ENCODE assay signal across 10 cellular contexts in the genomic region with DNA sequence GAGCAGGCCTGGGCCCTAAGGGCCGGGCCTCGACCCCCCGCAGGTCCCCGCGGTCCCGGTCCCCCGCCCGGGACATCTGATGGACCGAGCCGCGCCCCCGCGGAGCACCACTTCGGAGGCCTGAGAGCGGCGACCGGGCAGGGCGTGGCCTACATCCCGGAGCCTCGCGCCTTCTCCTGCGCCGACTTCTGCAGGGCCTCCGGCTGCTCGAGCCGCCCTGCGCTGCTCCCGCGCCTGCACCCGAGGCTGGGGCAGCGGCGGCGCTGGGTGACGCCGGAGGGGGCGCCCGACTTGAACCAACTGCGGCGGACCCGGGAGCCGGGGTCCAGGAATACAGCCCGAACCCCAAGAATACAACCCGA. TPM values are rescaled to one million over a fixed set of nuclear protein-coding genes. Genes with fewer than 3 reads are reported as not detected.
DNase-seq lines count a peak whose midpoint lies in the region; ATAC-seq lines count a peak whose summit lies in the region.
"Had no signal": no experiment of that assay in that cellular context is flagged by ENCODE, and none has a peak within 500 bp of the region (broad histone marks: within the 10 kb centered on the region; RNA-seq: fewer than 3 reads in every experiment).

No MANE protein-coding gene starts in this region.

- WGBS in HUES64: 81% methylated on average over 43 of the region's 43 CpGs
- WGBS in right cardiac atrium: 3% methylated on average over 43 of the region's 43 CpGs

- H3K27me3 Mint-ChIP-seq in activated T-helper 2 cell treated with anti-CD3 and anti-CD28 coated beads, Interferon-gamma antibody, Interleukin-2, Interleukin-4, amounts not matched to agents 10 μg/mL and 5 μg/mL and 100 μg/mL, durations not matched to agents 14 hours and 24 hours and 36 hours (ENCODE audit: low read depth): peaks cover 40% of the 10 kb centered on the region

- DNase-seq in activated T-helper 2 cell treated with anti-CD3 and anti-CD28 coated beads, Interferon-gamma antibody, Interleukin-2, Interleukin-4, amounts not matched to agents 10 μg/mL and 5 μg/mL and 100 μg/mL, durations not matched to agents 14 hours and 24 hours and 36 hours (ENCODE audit: low spot score): peak; percentile 40
- DNase-seq in right cardiac atrium (peak; percentile 57 to 83 (median 80)), SJCRH30 (no peak), SKM-1 treated with dmso at 0.1 percent for 144 hours (lab: John Stamatoyannopoulos, UW; ENCODE audit: unreplicated experiment) (no peak)
- DNase-seq in stimulated activated CD4-positive, alpha-beta T cell treated with anti-CD3 and anti-CD28 coated beads, Interleukin-4, amount 100 ng/mL, for 4 hours: peak; percentile 12 to 26

- peaks cover 3% of the 10 kb centered on the region; the same call in 1 of the 2 replicates for H3K9me3 ChIP-seq in HUES64 (ENCODE audit: insufficient read depth, low read depth, low read length)
- H3K9me3 ChIP-seq in right cardiac atrium (ENCODE audit: control insufficient read depth, low read length): no peaks in the 10 kb centered on the region
- H3K9me3 ChIP-seq in SJCRH30 (replicated peaks): no peaks in the 10 kb centered on the region

- H3K9ac ChIP-seq in HUES64 (ENCODE audit: low read depth, low read length): no peak overlapping the region

- ATAC-seq in right cardiac atrium (peak; percentile 79 to 85), GM21528 (IDR thresholded peaks at IDR 0.05; ENCODE audit: low FRiP score, unreplicated experiment) (no peak), GM18502 (IDR thresholded peaks at IDR 0.05; ENCODE audit: poor library complexity, unreplicated experiment) (no peak)

- H3K27me3 ChIP-seq in HUES64 (ENCODE audit: insufficient read depth, low read length) (peaks cover 9% of the 10 kb centered on the region), right cardiac atrium (ENCODE audit: control insufficient read depth, insufficient read depth) (no peaks in the 10 kb centered on the region), SJCRH30 (peaks cover 6% of the 10 kb centered on the region; the same call in 1 of the 2 replicates)

- H3K4me3 ChIP-seq in HUES64 (ENCODE audit: low read length) (0 out of 2 replicates have a peak overlapping the region, but pooled peaks have one; percentile 21), right cardiac atrium (ENCODE audit: low read length) (peak overlapping the region; percentile 24), SJCRH30 (no peak overlapping the region)
- H3K4me3 ChIP-seq: lung had no signal

- no peaks in the 10 kb centered on the region for H3K36me3 ChIP-seq in HUES64 (ENCODE audit: insufficient read depth, low read length)
- H3K36me3 ChIP-seq in SJCRH30: no peaks in the 10 kb centered on the region

- no peaks in the 10 kb centered on the region for H3K4me1 Mint-ChIP-seq in activated T-helper 2 cell treated with anti-CD3 and anti-CD28 coated beads, Interferon-gamma antibody, Interleukin-2, Interleukin-4, amounts not matched to agents 10 μg/mL and 5 μg/mL and 100 μg/mL, durations not matched to agents 14 hours and 24 hours and 36 hours (ENCODE audit: low read depth)

- peaks cover 10% of the 10 kb centered on the region for H3K9me3 Mint-ChIP-seq in activated T-helper 2 cell treated with anti-CD3 and anti-CD28 coated beads, Interferon-gamma antibody, Interleukin-2, Interleukin-4, amounts not matched to agents 10 μg/mL and 5 μg/mL and 100 μg/mL, durations not matched to agents 14 hours and 24 hours and 36 hours

- no peaks in the 10 kb centered on the region for H3K4me1 ChIP-seq in HUES64 (ENCODE audit: insufficient read depth, low read length)
- no peaks in the 10 kb centered on the region for H3K4me1 ChIP-seq in right cardiac atrium (ENCODE audit: control insufficient read depth, insufficient read depth, low read length)
- no peaks in the 10 kb centered on the region for H3K4me1 ChIP-seq in SJCRH30

- H3K36me3 Mint-ChIP-seq in activated T-helper 2 cell treated with anti-CD3 and anti-CD28 coated beads, Interferon-gamma antibody, Interleukin-2, Interleukin-4, amounts not matched to agents 10 μg/mL and 5 μg/mL and 100 μg/mL, durations not matched to agents 14 hours and 24 hours and 36 hours (ENCODE audit: low read depth): peaks cover 9% of the 10 kb centered on the region

- no peak overlapping the region for H3K27ac Mint-ChIP-seq in activated T-helper 2 cell treated with anti-CD3 and anti-CD28 coated beads, Interferon-gamma antibody, Interleukin-2, Interleukin-4, amounts not matched to agents 10 μg/mL and 5 μg/mL and 100 μg/mL, durations not matched to agents 14 hours and 24 hours and 36 hours

- H3K27ac ChIP-seq in HUES64 (ENCODE audit: low read depth, low read length): no peak overlapping the region
- no peak overlapping the region for H3K27ac ChIP-seq in right cardiac atrium (ENCODE audit: low read length)
- no peak overlapping the region for H3K27ac ChIP-seq in SJCRH30

- no peak overlapping the region for H3K4me3 Mint-ChIP-seq in activated T-helper 2 cell treated with anti-CD3 and anti-CD28 coated beads, Interferon-gamma antibody, Interleukin-2, Interleukin-4, amounts not matched to agents 10 μg/mL and 5 μg/mL and 100 μg/mL, durations not matched to agents 14 hours and 24 hours and 36 hours (ENCODE audit: low read depth)

- intact Hi-C loops in activated T-helper 2 cell treated with anti-CD3 and anti-CD28 coated beads, Interferon-gamma antibody, Interleukin-2, Interleukin-4, amounts not matched to agents 10 μg/mL and 5 μg/mL and 100 μg/mL, durations not matched to agents 14 hours and 24 hours and 36 hours (cut with micrococcal nuclease): loop anchor here (1.0 kb wide), 1 partner anchor 18 kb away; no protein-coding TSS in a partner anchor
- intact Hi-C loops in right cardiac atrium (cut with DNase I): no loop called here

RNA-seq across cellular contexts. Expression of gene GP9, which starts 14.9 kb away (rescaled TPM):
- not detected for polyA plus RNA-seq in HUES64 (2013, experiment 1 of 2)
- not detected for polyA plus RNA-seq in HUES64 (2013, experiment 2 of 2)
- total RNA-seq in activated T-helper 2 cell treated with anti-CD3 and anti-CD28 coated beads, Interferon-gamma antibody, Interleukin-2, Interleukin-4, amounts not matched to agents 10 μg/mL and 5 μg/mL and 100 μg/mL, durations not matched to agents 14 hours and 24 hours and 36 hours: not detected in 2 replicates
- not detected for total RNA-seq in right cardiac atrium
- not detected for polyA plus RNA-seq in right cardiac atrium
- not detected in 2 replicates for total RNA-seq in SJCRH30 (2014; rRNA removed; shearing (Covaris generic))
- total RNA-seq: subcutaneous adipose tissue had no signal

RNA-seq across cellular contexts. Expression of gene EFCC1, which starts 44.6 kb away (rescaled TPM):
- polyA plus RNA-seq in HUES64 (2013, experiment 1 of 2): 3.3 TPM
- 4.9 TPM for polyA plus RNA-seq in HUES64 (2013, experiment 2 of 2)
- total RNA-seq in activated T-helper 2 cell treated with anti-CD3 and anti-CD28 coated beads, Interferon-gamma antibody, Interleukin-2, Interleukin-4, amounts not matched to agents 10 μg/mL and 5 μg/mL and 100 μg/mL, durations not matched to agents 14 hours and 24 hours and 36 hours: 0.11 and 0.32 TPM in 2 replicates
- total RNA-seq in right cardiac atrium: 1 to 10 TPM in 2 of 4 donors, under 1 TPM in 2; 0.69 to 1.2 (median 0.94) TPM
- polyA plus RNA-seq in right cardiac atrium: 1.2 TPM
- 0.05 and 0.08 TPM in 2 replicates for total RNA-seq in SJCRH30 (2014; rRNA removed; shearing (Covaris generic))

RNA-seq across cellular contexts. Expression of gene CFAP92, which starts 51.8 kb away (rescaled TPM):
- polyA plus RNA-seq in HUES64 (2013, experiment 1 of 2): 2.5 TPM
- 4.1 TPM for polyA plus RNA-seq in HUES64 (2013, experiment 2 of 2)
- total RNA-seq in activated T-helper 2 cell treated with anti-CD3 and anti-CD28 coated beads, Interferon-gamma antibody, Interleukin-2, Interleukin-4, amounts not matched to agents 10 μg/mL and 5 μg/mL and 100 μg/mL, durations not matched to agents 14 hours and 24 hours and 36 hours: 0.37 TPM in 1 of 2 replicates, not detected in the other
- 1 to 10 TPM in 1 of 4 donors, under 1 TPM in 3; 0.06 to 1.0 (median 0.63) TPM for total RNA-seq in right cardiac atrium
- 0.11 TPM for polyA plus RNA-seq in right cardiac atrium
- total RNA-seq in SJCRH30 (2014; rRNA removed; shearing (Covaris generic)): 0.12 TPM in 1 of 2 replicates, not detected in the other

Comparison
In these comparisons a context has a peak if more than half of its experiments do, and no peak if none do; other contexts are left out.
1. DNase-seq: peak in activated T-helper 2 cell treated with anti-CD3 and anti-CD28 coated beads, Interferon-gamma antibody, Interleukin-2, Interleukin-4, amounts not matched to agents 10 μg/mL and 5 μg/mL and 100 μg/mL, durations not matched to agents 14 hours and 24 hours and 36 hours (single experiment), right cardiac atrium (3 of 3) and stimulated activated CD4-positive, alpha-beta T cell treated with anti-CD3 and anti-CD28 coated beads, Interleukin-4, amount 100 ng/mL, for 4 hours (2 of 2); none in SJCRH30 (0 of 2) and SKM-1 treated with dmso at 0.1 percent for 144 hours (single experiment).
2. ATAC-seq: peak in right cardiac atrium (2 of 2); none in GM21528 (single experiment) and GM18502 (single experiment).